Comparison of ENCODE assay signal across 19 cellular contexts in genomic region chr11:44784438-44784760, GRCh38. TPM values are rescaled to one million over a fixed set of nuclear protein-coding genes. Genes with fewer than 3 reads are reported as not detected.
DNase-seq lines count a peak whose midpoint lies in the region; ATAC-seq and TF ChIP-seq lines count a peak whose summit lies in the region.
"Had no signal": no experiment of that assay in that cellular context is flagged by ENCODE, and none has a peak within 500 bp of the region (broad histone marks: within the 10 kb centered on the region; RNA-seq: fewer than 3 reads in every experiment).

No MANE protein-coding gene starts in this region.

- DNase-seq in Kasumi-1 (lab: John Stamatoyannopoulos, UW): peak; percentile 7 to 18
- DNase-seq in OCI-M1 (lab: John Stamatoyannopoulos, UW): peak; percentile 47
- no peak for DNase-seq in glutamatergic neuron
- DNase-seq in sciatic nerve (ENCODE audit: low spot score): no peak
- DNase-seq in mucosa of gallbladder (ENCODE audit: low spot score): no peak
- no peak for DNase-seq in activated T-cell treated with anti-CD3 and anti-CD28 coated beads, Interleukin-2, amount 50 U/mL, for 1 hour
- no peak for DNase-seq in T-helper 2 cell
- DNase-seq: activated CD4-positive, alpha-beta T cell treated with anti-CD3 and anti-CD28 coated beads for 48 hours; activated CD8-positive, alpha-beta memory T cell treated with anti-CD3 and anti-CD28 coated beads, Interleukin-2, amount 50 U/mL, for 48 hours; activated gamma-delta T cell; adrenal gland; central memory CD4-positive, alpha-beta T cell; NCI-H1105; NCI-H2107; NCI-H524 had no signal

- no peak for TF ChIP-seq CTCF in glutamatergic neuron (IDR thresholded peaks at IDR 0.05; ENCODE audit: partially characterized antibody, unreplicated experiment)

- H3K4me1 Mint-ChIP-seq in glutamatergic neuron (ENCODE audit: low read depth, unreplicated experiment): peaks cover 40% of the 10 kb centered on the region
- H3K4me1 Mint-ChIP-seq: IgD-negative memory B cell had no signal

- H3K36me3 Mint-ChIP-seq in glutamatergic neuron (ENCODE audit: unreplicated experiment): no peaks in the 10 kb centered on the region

- peak; percentile 41 for ATAC-seq in sciatic nerve
- ATAC-seq: Panc1 had no signal

- intact Hi-C loops in sciatic nerve (cut with DNase I): no loop called here

- no peaks in the 10 kb centered on the region for H3K27me3 Mint-ChIP-seq in glutamatergic neuron (ENCODE audit: unreplicated experiment)
- H3K27me3 Mint-ChIP-seq: IgD-negative memory B cell; stimulated activated naive CD8-positive, alpha-beta T cell treated with anti-CD3 and anti-CD28 coated beads, Interleukin-15, Interleukin-2, amounts not matched to agents 100 ng/mL and 50 ng/mL, for 24 hours had no signal

- H3K27ac Mint-ChIP-seq in glutamatergic neuron (ENCODE audit: unreplicated experiment): peak overlapping the region; percentile 91
- H3K27ac Mint-ChIP-seq: IgD-negative memory B cell; stimulated activated naive CD8-positive, alpha-beta T cell treated with anti-CD3 and anti-CD28 coated beads, Interleukin-15, Interleukin-2, amounts not matched to agents 100 ng/mL and 50 ng/mL, for 24 hours had no signal

- H3K4me3 Mint-ChIP-seq in glutamatergic neuron (ENCODE audit: unreplicated experiment): peak overlapping the region; percentile 69
- H3K4me3 Mint-ChIP-seq: IgD-negative memory B cell; stimulated activated naive CD8-positive, alpha-beta T cell treated with anti-CD3 and anti-CD28 coated beads, Interleukin-15, Interleukin-2, amounts not matched to agents 100 ng/mL and 50 ng/mL, for 24 hours had no signal

- H3K9me3 Mint-ChIP-seq in glutamatergic neuron (ENCODE audit: unreplicated experiment): peaks cover 7% of the 10 kb centered on the region
- H3K9me3 Mint-ChIP-seq: IgD-negative memory B cell; stimulated activated naive CD8-positive, alpha-beta T cell treated with anti-CD3 and anti-CD28 coated beads, Interleukin-15, Interleukin-2, amounts not matched to agents 100 ng/mL and 50 ng/mL, for 24 hours had no signal

RNA-seq across cellular contexts. Expression of gene TSPAN18, which starts 57.6 kb away (rescaled TPM):
- 80.4 TPM for total RNA-seq in glutamatergic neuron (ENCODE audit: unreplicated experiment)
- 45.5 TPM for total RNA-seq in sciatic nerve
- 25.1 TPM for total RNA-seq in mucosa of gallbladder
- total RNA-seq: fibroblast of lung had no signal

Comparison
In these comparisons a context has a peak if more than half of its experiments do, and no peak if none do; other contexts are left out.
1. DNase-seq: peak in Kasumi-1 (2 of 2) and OCI-M1 (single experiment); none in glutamatergic neuron (single experiment), sciatic nerve (single experiment), mucosa of gallbladder (single experiment), activated T-cell treated with anti-CD3 and anti-CD28 coated beads, Interleukin-2, amount 50 U/mL, for 1 hour (single experiment) and T-helper 2 cell (0 of 5).